Comparison of ENCODE assay signal across 8 cellular contexts in the genomic region with DNA sequence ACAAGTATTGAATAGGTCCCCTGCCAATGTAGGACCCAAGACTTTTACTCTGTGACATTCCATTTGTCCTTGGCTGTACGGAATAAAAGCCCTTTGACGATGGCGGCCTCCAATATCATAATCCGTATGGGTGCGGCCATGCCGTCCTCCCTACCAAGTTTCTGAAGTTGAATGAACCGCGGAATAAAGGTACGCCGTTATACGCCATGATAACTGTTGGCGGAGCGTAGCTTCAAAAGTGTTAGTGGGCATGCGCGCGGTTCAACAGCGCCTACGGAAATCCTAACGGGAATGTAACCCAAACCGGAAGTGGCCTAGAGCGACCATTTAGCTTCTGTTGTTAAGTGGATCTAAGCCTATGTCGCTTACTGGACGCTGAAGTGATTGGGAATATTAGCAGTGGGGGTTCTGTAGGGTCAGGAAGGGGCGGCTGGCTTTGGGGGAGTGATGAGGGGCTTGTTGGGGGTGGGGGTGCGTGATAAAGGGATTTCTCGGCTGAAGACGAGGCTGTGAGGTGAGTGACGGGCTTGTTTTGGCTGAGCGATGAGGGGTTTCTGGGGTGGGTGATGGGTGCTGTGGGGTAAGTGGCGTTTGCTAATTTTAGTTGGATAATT. TPM values are rescaled to one million over a fixed set of nuclear protein-coding genes. Genes with fewer than 3 reads are reported as not detected.
A peak's percentile ranks its signal among the peaks of the same experiment; 100 is the strongest.
DNase-seq lines count a peak whose midpoint lies in the region; ATAC-seq, FAIRE-seq and TF ChIP-seq lines count a peak whose summit lies in the region.

A gene (plus strand): TSS at position 322 of the 614 bp plus-strand sequence. CDS start 2,047 bp downstream, outside the sequence.

- peak within 1 kb of the TSS; percentile 92 for H3K4me3 ChIP-seq in HEK293 (ENCODE audit: low read depth, low read length)
- peak within 1 kb of the TSS; percentile 90 for H3K4me3 ChIP-seq in NB4 (ENCODE audit: low read depth, low read length)
- peak within 1 kb of the TSS in 3 of 4 donors; percentile 26 to 78 (median 66) for H3K4me3 ChIP-seq in adrenal gland
- peak within 1 kb of the TSS; percentile 42 to 85 (median 70) for H3K4me3 ChIP-seq in heart left ventricle
- H3K4me3 ChIP-seq in parathyroid adenoma (ENCODE audit: low read depth, low read length), result peak within 1 kb of the TSS; percentile 62
- H3K4me3 ChIP-seq in tibial nerve, result peak within 1 kb of the TSS; percentile 39 to 73 (median 62)

- 0% methylated on average over 24 to 30 of the region's 30 CpGs for WGBS in adrenal gland, 4 donors
- 0 to 1% (median 0%) methylated on average over 30 of the region's 30 CpGs for WGBS in heart left ventricle, 4 donors
- 0% methylated on average over 29 to 30 of the region's 30 CpGs for WGBS in tibial nerve, 2 donors

- peak; percentile 99 to 100 (median 100) for ATAC-seq in heart left ventricle

- H3K9ac ChIP-seq in parathyroid adenoma, result peak within 1 kb of the TSS; percentile 16

- intact Hi-C loops in adrenal gland (cut with DNase I) (no loop called here), heart left ventricle (cut with DNase I) (loop anchor here in 4 of 10 donors (1.0 to 2.0 kb wide), 2 partner anchors 23 to 24 kb away; no protein-coding TSS in a partner anchor)

- DNase-seq in NB4 (ENCODE audit: low read depth) (peak; percentile 97), T follicular helper cell (ENCODE audit: low read depth) (peak; percentile 71), adrenal gland (peak; percentile 93 to 99 (median 95)), heart left ventricle (peak; percentile 92 to 97 (median 95)), tibial nerve (ENCODE audit: low spot score in 2 of 2) (peak; percentile 81 to 94)

- TF ChIP-seq CTCF in HEK293 (tag by site-specific recombination; IDR thresholded peaks at IDR 0.05), result no peak
- TF ChIP-seq CTCF in NB4 (IDR thresholded peaks at IDR 0.05; ENCODE audit: low read depth, low read length), result no peak
- no peak for TF ChIP-seq CTCF in adrenal gland (IDR thresholded peaks at IDR 0.05)
- no peak for TF ChIP-seq CTCF in heart left ventricle (IDR thresholded peaks at IDR 0.05)
- TF ChIP-seq CTCF in parathyroid adenoma (IDR thresholded peaks at IDR 0.05), result no peak
- TF ChIP-seq CTCF in tibial nerve (IDR thresholded peaks at IDR 0.05), result no peak

- peak within 1 kb of the TSS; percentile 80 for H3K4me2 ChIP-seq in parathyroid adenoma (ENCODE audit: low read length)

- peak within 1 kb of the TSS; percentile 47 for H2AFZ ChIP-seq in parathyroid adenoma

- peak; percentile 82 to 87 for TF ChIP-seq EP300 in tibial nerve (IDR thresholded peaks at IDR 0.05)

- H3K4me1 ChIP-seq in HEK293 (ENCODE audit: control insufficient read depth, insufficient read depth, low read length), result no peaks in the 10 kb centered on the region
- H3K4me1 ChIP-seq in adrenal gland (replicated peaks in 1 of 2), result peaks cover 0 to 14% of the 10 kb centered on the region in 2 donors
- H3K4me1 ChIP-seq in heart left ventricle, result peaks cover 0 to 21% (median 15%) of the 10 kb centered on the region in 12 donors
- peaks cover 8% of the 10 kb centered on the region for H3K4me1 ChIP-seq in parathyroid adenoma
- H3K4me1 ChIP-seq in tibial nerve, result peaks cover 0 to 23% (median 9%) of the 10 kb centered on the region in 4 donors

- CTCF ChIA-PET in HEK293 (lab: Yijun Ruan, JAX), result interaction anchor here (0.6 to 1.8 kb wide), 2 partner anchors 56 to 173 kb away, joined by 3 to 4 read pairs; no protein-coding TSS in a partner anchor

- TF ChIP-seq POLR2A in NB4 (IDR thresholded peaks at IDR 0.05; ENCODE audit: extremely low read depth, insufficient read length), result no peak
- TF ChIP-seq POLR2A in adrenal gland (IDR thresholded peaks at IDR 0.05), result no peak
- peak in 1 of 2 donors; percentile 53 for TF ChIP-seq POLR2A in heart left ventricle (IDR thresholded peaks at IDR 0.05)
- no peak for TF ChIP-seq POLR2A in tibial nerve (IDR thresholded peaks at IDR 0.05)

- H3K36me3 ChIP-seq in HEK293 (ENCODE audit: control insufficient read depth in 2 of 2, insufficient read depth in 1 of 2, low read length in 2 of 2), result peaks cover 12 to 25% of the 10 kb centered on the region in 2 experiments; a peak in 2 of 3 replicates
- peaks cover 0 to 18% of the 10 kb centered on the region in 2 donors for H3K36me3 ChIP-seq in adrenal gland (replicated peaks in 1 of 2)
- peaks cover 0 to 34% (median 25%) of the 10 kb centered on the region in 9 donors for H3K36me3 ChIP-seq in heart left ventricle
- no peaks in the 10 kb centered on the region for H3K36me3 ChIP-seq in parathyroid adenoma (ENCODE audit: control insufficient read depth, insufficient read depth, low read length)
- H3K36me3 ChIP-seq in tibial nerve, result peaks cover 0 to 24% (median 0%) of the 10 kb centered on the region in 3 donors

- H3K79me2 ChIP-seq in parathyroid adenoma, result peaks cover 35% of the 10 kb centered on the region

- no peak within 1 kb of the TSS for H3K27ac ChIP-seq in HEK293 (ENCODE audit: extremely low read depth, low read depth, low read length)
- H3K27ac ChIP-seq in adrenal gland, result peak within 1 kb of the TSS in 4 of 5 donors; percentile 18 to 86 (median 38)
- peak within 1 kb of the TSS in 11 of 12 donors; percentile 9 to 78 (median 53) for H3K27ac ChIP-seq in heart left ventricle
- peak within 1 kb of the TSS; percentile 46 for H3K27ac ChIP-seq in parathyroid adenoma
- peak within 1 kb of the TSS in 3 of 4 donors; percentile 48 to 83 (median 80) for H3K27ac ChIP-seq in tibial nerve

- no peaks in the 10 kb centered on the region for H3K9me3 ChIP-seq in HEK293 (ENCODE audit: control insufficient read depth, insufficient read depth, low read depth, low read length)
- H3K9me3 ChIP-seq in adrenal gland (replicated peaks in 1 of 3), result no peaks in the 10 kb centered on the region
- H3K9me3 ChIP-seq in heart left ventricle, result no peaks in the 10 kb centered on the region
- H3K9me3 ChIP-seq in parathyroid adenoma (ENCODE audit: control insufficient read depth, low read length), result no peaks in the 10 kb centered on the region
- H3K9me3 ChIP-seq in tibial nerve, result no peaks in the 10 kb centered on the region

- POLR2A ChIA-PET in HEK293 (lab: Yijun Ruan, JAX), result interaction anchor here (0.7 to 1.2 kb wide), 9 partner anchors 24 to 314 kb away, joined by 3 to 42 read pairs (median 6); no protein-coding TSS in a partner anchor

- H3K27me3 ChIP-seq in adrenal gland (peaks cover 8% of the 10 kb centered on the region), heart left ventricle (peaks cover 0 to 18% (median 0%) of the 10 kb centered on the region in 9 donors), parathyroid adenoma (ENCODE audit: control insufficient read depth, insufficient read depth, low read length) (no peaks in the 10 kb centered on the region), tibial nerve (peaks cover 0 to 12% of the 10 kb centered on the region in 2 donors)

- FAIRE-seq in G401.6 (lab: Jason Lieb, UNC), result peak; percentile 99

TF ChIP-seq in HEK293, 187 proteins besides CTCF, POLR2A, EP300 and RAD21 (continues in another document):
- TF ChIP-seq KLF9 (tag by site-specific recombination; IDR thresholded peaks at IDR 0.05; ENCODE audit: low read depth) (no peak), ZNF501 (tag by site-specific recombination; IDR thresholded peaks at IDR 0.05) (no peak), SP3 (tag by site-specific recombination; IDR thresholded peaks at IDR 0.05) (peak; percentile 81), ZNF76 (tag by site-specific recombination; IDR thresholded peaks at IDR 0.05; ENCODE audit: borderline replicate concordance, low read depth) (peak; percentile 79; the same call in 1 of the 2 replicates), OSR2 (tag by site-specific recombination; IDR thresholded peaks at IDR 0.05) (0 out of 2 replicates have a peak, but pooled peaks have one; percentile 15), ZNF677 (tag by site-specific recombination; IDR thresholded peaks at IDR 0.05) (no peak)
- TF ChIP-seq, protein P1, sequence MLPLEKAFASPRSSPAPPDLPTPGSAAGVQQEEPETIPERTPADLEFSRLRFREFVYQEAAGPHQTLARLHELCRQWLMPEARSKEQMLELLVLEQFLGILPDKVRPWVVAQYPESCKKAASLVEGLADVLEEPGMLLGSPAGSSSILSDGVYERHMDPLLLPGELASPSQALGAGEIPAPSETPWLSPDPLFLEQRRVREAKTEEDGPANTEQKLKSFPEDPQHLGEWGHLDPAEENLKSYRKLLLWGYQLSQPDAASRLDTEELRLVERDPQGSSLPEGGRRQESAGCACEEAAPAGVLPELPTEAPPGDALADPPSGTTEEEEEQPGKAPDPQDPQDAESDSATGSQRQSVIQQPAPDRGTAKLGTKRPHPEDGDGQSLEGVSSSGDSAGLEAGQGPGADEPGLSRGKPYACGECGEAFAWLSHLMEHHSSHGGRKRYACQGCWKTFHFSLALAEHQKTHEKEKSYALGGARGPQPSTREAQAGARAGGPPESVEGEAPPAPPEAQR (tag by site-specific recombination; IDR thresholded peaks at IDR 0.05), result no peak
- TF ChIP-seq, protein P2, sequence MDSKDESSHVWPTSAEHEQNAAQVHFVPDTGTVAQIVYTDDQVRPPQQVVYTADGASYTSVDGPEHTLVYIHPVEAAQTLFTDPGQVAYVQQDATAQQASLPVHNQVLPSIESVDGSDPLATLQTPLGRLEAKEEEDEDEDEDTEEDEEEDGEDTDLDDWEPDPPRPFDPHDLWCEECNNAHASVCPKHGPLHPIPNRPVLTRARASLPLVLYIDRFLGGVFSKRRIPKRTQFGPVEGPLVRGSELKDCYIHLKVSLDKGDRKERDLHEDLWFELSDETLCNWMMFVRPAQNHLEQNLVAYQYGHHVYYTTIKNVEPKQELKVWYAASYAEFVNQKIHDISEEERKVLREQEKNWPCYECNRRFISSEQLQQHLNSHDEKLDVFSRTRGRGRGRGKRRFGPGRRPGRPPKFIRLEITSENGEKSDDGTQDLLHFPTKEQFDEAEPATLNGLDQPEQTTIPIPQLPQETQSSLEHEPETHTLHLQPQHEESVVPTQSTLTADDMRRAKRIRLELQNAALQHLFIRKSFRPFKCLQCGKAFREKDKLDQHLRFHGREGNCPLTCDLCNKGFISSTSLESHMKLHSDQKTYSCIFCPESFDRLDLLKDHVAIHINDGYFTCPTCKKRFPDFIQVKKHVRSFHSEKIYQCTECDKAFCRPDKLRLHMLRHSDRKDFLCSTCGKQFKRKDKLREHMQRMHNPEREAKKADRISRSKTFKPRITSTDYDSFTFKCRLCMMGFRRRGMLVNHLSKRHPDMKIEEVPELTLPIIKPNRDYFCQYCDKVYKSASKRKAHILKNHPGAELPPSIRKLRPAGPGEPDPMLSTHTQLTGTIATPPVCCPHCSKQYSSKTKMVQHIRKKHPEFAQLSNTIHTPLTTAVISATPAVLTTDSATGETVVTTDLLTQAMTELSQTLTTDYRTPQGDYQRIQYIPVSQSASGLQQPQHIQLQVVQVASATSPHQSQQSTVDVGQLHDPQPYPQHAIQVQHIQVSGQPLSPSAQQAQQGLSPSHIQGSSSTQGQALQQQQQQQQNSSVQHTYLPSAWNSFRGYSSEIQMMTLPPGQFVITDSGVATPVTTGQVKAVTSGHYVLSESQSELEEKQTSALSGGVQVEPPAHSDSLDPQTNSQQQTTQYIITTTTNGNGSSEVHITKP (tag by site-specific recombination; IDR thresholded peaks at IDR 0.05), result peak; percentile 81

RNA-seq across cellular contexts. Expression of the gene that starts here (rescaled TPM):
- total RNA-seq in adrenal gland, result 10 to 100 TPM in 4 of 8 donors, 1 to 10 TPM in 4; 2.5 to 14.5 (median 9.1) TPM
- polyA plus RNA-seq in adrenal gland, result 1 to 10 TPM; 2.1 to 6.5 (median 3.4) TPM
- 10 to 100 TPM in 3 of 9 donors, 1 to 10 TPM in 6; 2.5 to 13.7 (median 8.7) TPM for total RNA-seq in heart left ventricle
- 1 to 10 TPM; 2.9 to 4.8 TPM for polyA plus RNA-seq in heart left ventricle
- 1 to 10 TPM; 4.3 to 8.5 (median 7.3) TPM for total RNA-seq in tibial nerve
